ENCODE assay signal across 1 cellular context in genomic region chr3:194868831-194869230, GRCh38.
TF ChIP-seq lines count a peak whose summit lies in the region.

No MANE protein-coding gene starts in this region.

TF ChIP-seq in IMR-90, 13 proteins besides CTCF, POLR2A, EP300 and RAD21 (continued from another document):
- no peak for TF ChIP-seq ELK1 (IDR thresholded peaks at IDR 0.05; ENCODE audit: borderline replicate concordance, low read depth, low read length)
- no peak for TF ChIP-seq MXI1 (IDR thresholded peaks at IDR 0.05; ENCODE audit: borderline replicate concordance, low read depth, low read length)
TF ChIP-seq in IMR-90: peak in this region for 0.
